Comparison of ENCODE assay signal across 10 cellular contexts in the genomic region with DNA sequence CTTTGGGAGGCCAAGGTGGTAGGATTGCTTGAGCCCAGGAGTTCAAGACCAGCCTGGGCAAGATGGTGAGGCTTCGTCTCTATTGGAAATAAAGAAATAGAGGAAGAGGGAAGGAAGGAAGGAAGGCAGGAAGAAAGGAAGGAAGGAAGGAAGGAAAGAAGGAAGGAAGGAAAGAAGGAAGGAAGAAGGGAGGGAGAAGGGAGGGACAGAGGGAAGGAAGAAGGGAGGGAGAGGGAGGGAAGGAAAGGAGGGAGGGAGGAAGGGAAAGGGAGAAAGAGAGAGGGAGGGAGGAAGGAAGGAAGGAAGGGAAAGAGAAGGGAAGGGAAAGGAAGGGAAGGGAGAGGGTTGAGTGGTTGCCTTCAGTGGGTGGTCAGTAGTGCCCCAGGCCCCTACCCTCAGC. TPM values are rescaled to one million over a fixed set of nuclear protein-coding genes. Genes with fewer than 3 reads are reported as not detected.
"Had no signal": no experiment of that assay in that cellular context is flagged by ENCODE, and none has a peak within 500 bp of the region (broad histone marks: within the 10 kb centered on the region; RNA-seq: fewer than 3 reads in every experiment).

No MANE protein-coding gene starts in this region.

- H2AFZ ChIP-seq: GM23248 had no signal

- H3K4me2 ChIP-seq: KMS-11 had no signal

- H3K9ac ChIP-seq: GM23248, KMS-11 had no signal

- H3K36me3 ChIP-seq: HAP-1 had no signal

- H3K9me3 ChIP-seq: HAP-1 had no signal

- H3K4me3 ChIP-seq: GM23248, HAP-1 had no signal

- H3K27ac ChIP-seq: GM23248, HL-60, KMS-11 had no signal

- ATAC-seq: HCT116 had no signal

- H3K4me1 ChIP-seq: HAP-1 had no signal

- DNase-seq: GM23248, GOT3, KBM-7 had no signal

RNA-seq across cellular contexts. Expression of gene PNPLA3, which starts 13.9 kb away (rescaled TPM):
- polyA plus RNA-seq: IgD-negative memory B cell had no signal

RNA-seq across cellular contexts. Expression of gene PNPLA5, which starts 17.9 kb away (rescaled TPM):
- total RNA-seq: GM23248, H4, HT1080 had no signal
- polyA plus RNA-seq: GM23248, IgD-negative memory B cell had no signal

RNA-seq across cellular contexts. Expression of gene SULT4A1, which starts 47.4 kb away (rescaled TPM):
- total RNA-seq: GM23248 had no signal
- polyA plus RNA-seq: GM23248, IgD-negative memory B cell had no signal
